Comparison of ENCODE assay signal across 13 cellular contexts in genomic region chr5:170523129-170523497, GRCh38. TPM values are rescaled to one million over a fixed set of nuclear protein-coding genes. Genes with fewer than 3 reads are reported as not detected.
DNase-seq lines count a peak whose midpoint lies in the region; ATAC-seq and TF ChIP-seq lines count a peak whose summit lies in the region.
"Had no signal": no experiment of that assay in that cellular context is flagged by ENCODE, and none has a peak within 500 bp of the region (broad histone marks: within the 10 kb centered on the region; RNA-seq: fewer than 3 reads in every experiment).

No MANE protein-coding gene starts in this region.

- no peak overlapping the region for H3K27ac ChIP-seq in breast epithelium
- H3K27ac ChIP-seq in SJSA1, result peak overlapping the region; percentile 74
- H3K27ac ChIP-seq in thyroid gland, result no peak overlapping the region
- H3K27ac ChIP-seq: ovary had no signal

- no peaks in the 10 kb centered on the region for H3K27me3 ChIP-seq in breast epithelium
- H3K27me3 ChIP-seq in SJSA1 (replicated peaks), result no peaks in the 10 kb centered on the region
- H3K27me3 ChIP-seq in thyroid gland, result no peaks in the 10 kb centered on the region
- H3K27me3 ChIP-seq: ovary had no signal

- no peak for TF ChIP-seq CTCF in MCF 10A (IDR thresholded peaks at IDR 0.05; ENCODE audit: unreplicated experiment)
- no peak for TF ChIP-seq CTCF in breast epithelium (IDR thresholded peaks at IDR 0.05)
- no peak for TF ChIP-seq CTCF in thyroid gland (IDR thresholded peaks at IDR 0.05)

- no peak for TF ChIP-seq POLR2A in breast epithelium (IDR thresholded peaks at IDR 0.05)
- TF ChIP-seq POLR2A in thyroid gland (IDR thresholded peaks at IDR 0.05), result no peak

- BruUV-seq in MCF 10A (replicated peaks; lab: Mats Ljungman, UMichigan), result no TSS peak

- no peak overlapping the region for H3K4me3 Mint-ChIP-seq in MCF 10A (ENCODE audit: unreplicated experiment)
- H3K4me3 Mint-ChIP-seq: activated T-helper 17 cell treated with anti-CD3 and anti-CD28 coated beads, Interleukin-2, amount 50 U/mL, for 72 hours; central memory CD8-positive, alpha-beta T cell had no signal

- H3K9me3 ChIP-seq in breast epithelium (no peaks in the 10 kb centered on the region), SJSA1 (replicated peaks) (no peaks in the 10 kb centered on the region), thyroid gland (no peaks in the 10 kb centered on the region)
- H3K9me3 ChIP-seq: ovary had no signal

- no peak for ATAC-seq in HG03520 (IDR thresholded peaks at IDR 0.05; ENCODE audit: unreplicated experiment)
- ATAC-seq in HG03135 (IDR thresholded peaks at IDR 0.05; ENCODE audit: unreplicated experiment), result no peak
- ATAC-seq: activated T-helper 17 cell treated with anti-CD3 and anti-CD28 coated beads, Interleukin-2, amount 50 U/mL, for 72 hours had no signal

- H3K4me1 Mint-ChIP-seq in MCF 10A (ENCODE audit: insufficient read depth, unreplicated experiment), result peaks cover 27% of the 10 kb centered on the region
- H3K4me1 Mint-ChIP-seq: activated T-helper 17 cell treated with anti-CD3 and anti-CD28 coated beads, Interleukin-2, amount 50 U/mL, for 72 hours; central memory CD8-positive, alpha-beta T cell had no signal

- 3 to 17% methylated on average over 8 to 9 of the region's 9 CpGs for whole genome bisulfite sequencing in thyroid gland, 2 donors

- H3K36me3 ChIP-seq in breast epithelium (no peaks in the 10 kb centered on the region), SJSA1 (no peaks in the 10 kb centered on the region), thyroid gland (no peaks in the 10 kb centered on the region)
- H3K36me3 ChIP-seq: ovary had no signal

- no peaks in the 10 kb centered on the region for H3K36me3 Mint-ChIP-seq in MCF 10A (ENCODE audit: insufficient read depth, unreplicated experiment)

- H3K9me3 Mint-ChIP-seq in MCF 10A (ENCODE audit: unreplicated experiment), result no peaks in the 10 kb centered on the region
- H3K9me3 Mint-ChIP-seq: activated T-helper 17 cell treated with anti-CD3 and anti-CD28 coated beads, Interleukin-2, amount 50 U/mL, for 72 hours; central memory CD8-positive, alpha-beta T cell had no signal

- H3K27me3 Mint-ChIP-seq in MCF 10A (ENCODE audit: insufficient read depth, unreplicated experiment), result peaks cover 27% of the 10 kb centered on the region

- H3K27ac Mint-ChIP-seq in MCF 10A (ENCODE audit: low read depth, unreplicated experiment), result no peak overlapping the region
- H3K27ac Mint-ChIP-seq: activated T-helper 17 cell treated with anti-CD3 and anti-CD28 coated beads, Interleukin-2, amount 50 U/mL, for 72 hours had no signal

- H3K4me1 ChIP-seq in breast epithelium (peaks cover 0 to 9% of the 10 kb centered on the region in 2 donors), SJSA1 (replicated peaks) (peaks cover 42% of the 10 kb centered on the region), thyroid gland (peaks cover 11 to 17% of the 10 kb centered on the region in 2 donors)

- CTCF ChIA-PET in MCF 10A (lab: Yijun Ruan, JAX), result interaction anchor here (0.6 to 2.0 kb wide), 6 partner anchors 36 to 110 kb away, joined by 3 to 7 read pairs (median 3); no protein-coding TSS in a partner anchor

- intact Hi-C loops in MCF 10A (cut with micrococcal nuclease), result loop anchor here (2.0 kb wide), 2 partner anchors 38 to 70 kb away; no protein-coding TSS in a partner anchor
- intact Hi-C loops in breast epithelium (cut with DNase I; ENCODE audit: low total_unique reads), result no loop called here
- intact Hi-C loops in thyroid gland (cut with DNase I), result no loop called here

- DNase-seq in MCF 10A (ENCODE audit: unreplicated experiment), result peak; percentile 17
- no peak for DNase-seq in breast epithelium (ENCODE audit: low spot score in 2 of 2)
- no peak for DNase-seq in SJSA1 (ENCODE audit: low read depth in 1 of 2, low spot score in 2 of 2)
- DNase-seq in inferior parietal cortex (ENCODE audit: extremely low spot score), result peak; percentile 55
- peak; percentile 60 to 70 for DNase-seq in thyroid gland
- no peak for DNase-seq in NOMO-1 (lab: John Stamatoyannopoulos, UW; ENCODE audit: unreplicated experiment in 2 of 2)
- DNase-seq: activated CD4-positive, CD25-positive, alpha-beta regulatory T cell; ovary had no signal

- POLR2A ChIA-PET in MCF 10A (lab: Yijun Ruan, JAX), result interaction anchor here (0.8 to 2.5 kb wide), 4 partner anchors 11 to 92 kb away, joined by 3 to 10 read pairs (median 4); no protein-coding TSS in a partner anchor

- no peak overlapping the region for H3K4me3 ChIP-seq in breast epithelium
- H3K4me3 ChIP-seq in SJSA1, result no peak overlapping the region
- no peak overlapping the region for H3K4me3 ChIP-seq in thyroid gland (replicated peaks in 1 of 3)
- H3K4me3 ChIP-seq: ovary had no signal

RNA-seq across cellular contexts. Expression of gene KCNIP1, which starts 19.3 kb away (rescaled TPM):
- total RNA-seq in MCF 10A (2022), result not detected in 2 replicates
- total RNA-seq in breast epithelium, result 1 to 10 TPM in 2 of 3 donors, not detected in 1; 1.0 to 1.6 TPM
- 2.2 and 3.1 TPM in 2 replicates for total RNA-seq in SJSA1 (2014; rRNA removed; shearing (Covaris generic))
- total RNA-seq in thyroid gland, result 1 to 10 TPM in 1 of 4 donors, under 1 TPM in 1, not detected in 2; 0.54 to 1.7 TPM
- total RNA-seq: activated T-helper 17 cell treated with anti-CD3 and anti-CD28 coated beads, Interleukin-2, amount 50 U/mL, for 72 hours; Right ventricle myocardium inferior had no signal

Comparison
In these comparisons a context has a peak if more than half of its experiments do, and no peak if none do; other contexts are left out.
1. DNase-seq: peak in MCF 10A (single experiment), inferior parietal cortex (single experiment) and thyroid gland (2 of 2); none in breast epithelium (0 of 2), SJSA1 (0 of 2) and NOMO-1 (0 of 2).